ENCODE assay signal across 12 cellular contexts in the genomic region with DNA sequence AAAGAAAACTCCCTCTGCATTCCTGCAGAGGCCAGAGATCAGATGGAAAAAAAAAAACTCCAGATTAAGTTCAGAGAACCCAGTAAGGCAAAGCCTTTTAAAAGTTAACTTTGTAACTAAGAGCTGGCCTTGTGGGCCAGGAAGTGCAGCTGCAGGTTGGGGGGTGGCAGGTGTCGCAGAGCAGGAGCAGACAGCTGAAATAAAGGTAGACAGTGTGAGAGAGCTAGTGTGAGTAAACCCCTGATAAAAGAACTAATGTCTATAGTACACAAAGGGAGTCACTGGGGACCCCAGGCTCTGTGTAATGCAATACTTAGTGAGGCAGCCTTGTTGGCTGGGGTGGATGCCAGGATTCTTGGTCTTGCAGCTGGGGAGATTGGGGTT. TPM values are rescaled to one million over a fixed set of nuclear protein-coding genes. Genes with fewer than 3 reads are reported as not detected.
DNase-seq lines count a peak whose midpoint lies in the region; ATAC-seq, FAIRE-seq and TF ChIP-seq lines count a peak whose summit lies in the region.
"Had no signal": no experiment of that assay in that cellular context is flagged by ENCODE, and none has a peak within 500 bp of the region (broad histone marks: within the 10 kb centered on the region; RNA-seq: fewer than 3 reads in every experiment).

No MANE protein-coding gene starts in this region.

- no peaks in the 10 kb centered on the region for H3K4me1 ChIP-seq in A673 (ENCODE audit: insufficient read depth, low read length, poor library complexity, severe bottlenecking)
- H3K4me1 ChIP-seq in right atrium auricular region: peaks cover 0 to 37% of the 10 kb centered on the region in 2 donors
- no peaks in the 10 kb centered on the region for H3K4me1 ChIP-seq in breast epithelium

- peak overlapping the region in 2 of 3 donors; percentile 83 to 85 for H3K27ac Mint-ChIP-seq in IgD-negative memory B cell
- H3K27ac Mint-ChIP-seq in T-helper 2 cell treated with Interferon-gamma antibody and Interleukin-4, amounts not matched to agents 5 μg/mL and 100 μg/mL, for 36 hours: peak overlapping the region; percentile 97
- H3K27ac Mint-ChIP-seq: memory B cell had no signal

- H3K9me3 ChIP-seq in A673 (ENCODE audit: low read depth, low read length, poor library complexity, severe bottlenecking) (no peaks in the 10 kb centered on the region), right atrium auricular region (peaks cover 0 to 4% of the 10 kb centered on the region in 2 donors), breast epithelium (no peaks in the 10 kb centered on the region)
- H3K9me3 ChIP-seq: esophagus squamous epithelium had no signal

- H3K36me3 ChIP-seq in A673 (ENCODE audit: insufficient read depth, low read length, poor library complexity, severe bottlenecking) (no peaks in the 10 kb centered on the region), right atrium auricular region (no peaks in the 10 kb centered on the region), breast epithelium (no peaks in the 10 kb centered on the region)
- H3K36me3 ChIP-seq: esophagus squamous epithelium had no signal

- peak overlapping the region in 2 of 4 donors; percentile 41 to 47 for H3K4me3 Mint-ChIP-seq in IgD-negative memory B cell
- H3K4me3 Mint-ChIP-seq in T-helper 2 cell treated with Interferon-gamma antibody and Interleukin-4, amounts not matched to agents 5 μg/mL and 100 μg/mL, for 36 hours: peak overlapping the region; percentile 60
- H3K4me3 Mint-ChIP-seq: memory B cell had no signal

- H3K9me3 Mint-ChIP-seq in IgD-negative memory B cell: peaks cover 0 to 9% (median 0%) of the 10 kb centered on the region in 3 donors
- H3K9me3 Mint-ChIP-seq in T-helper 2 cell treated with Interferon-gamma antibody and Interleukin-4, amounts not matched to agents 5 μg/mL and 100 μg/mL, for 36 hours: peaks cover 11% of the 10 kb centered on the region

- no peaks in the 10 kb centered on the region for H3K27me3 ChIP-seq in A673 (replicated peaks; ENCODE audit: insufficient read depth, low read depth, low read length, poor library complexity)
- H3K27me3 ChIP-seq in right atrium auricular region: no peaks in the 10 kb centered on the region
- no peaks in the 10 kb centered on the region for H3K27me3 ChIP-seq in breast epithelium
- H3K27me3 ChIP-seq: esophagus squamous epithelium had no signal

- DNase-seq in A673 (ENCODE audit: low spot score) (peak; percentile 27), right atrium auricular region (ENCODE audit: low spot score) (peak; percentile 65), breast epithelium (ENCODE audit: low spot score in 2 of 2) (no peak), NCI-H1105 (lab: John Stamatoyannopoulos, UW) (no peak), HTR-8/SVneo (ENCODE audit: insufficient read length, low spot score) (no peak)
- no peak for DNase-seq in T-helper 2 cell treated with Interferon-gamma antibody and Interleukin-4, amounts not matched to agents 5 μg/mL and 100 μg/mL, for 36 hours (ENCODE audit: low spot score)
- DNase-seq: esophagus squamous epithelium had no signal

- POLR2A ChIA-PET in A673 (lab: Charles Lee; ENCODE audit: low non-redundant PET): no interaction called here

- TF ChIP-seq POLR2A in breast epithelium (IDR thresholded peaks at IDR 0.05): no peak

- H3K4me3 ChIP-seq in A673 (ENCODE audit: low read depth, low read length, poor library complexity, severe bottlenecking): no peak overlapping the region
- H3K4me3 ChIP-seq in right atrium auricular region: no peak overlapping the region
- H3K4me3 ChIP-seq in breast epithelium: no peak overlapping the region
- H3K4me3 ChIP-seq: esophagus squamous epithelium had no signal

- FAIRE-seq in HTR-8/SVneo (lab: Jason Lieb, UNC): no peak
- FAIRE-seq: TTC549 had no signal

- H3K27ac ChIP-seq in A673 (ENCODE audit: low read depth, low read length, poor library complexity, severe bottlenecking): no peak overlapping the region
- H3K27ac ChIP-seq in right atrium auricular region: peak overlapping the region in 1 of 2 donors; percentile 6
- no peak overlapping the region for H3K27ac ChIP-seq in breast epithelium
- H3K27ac ChIP-seq: C4-2B, esophagus squamous epithelium had no signal

- TF ChIP-seq CTCF in A673 (conservative IDR thresholded peaks at IDR 0.05; ENCODE audit: low read depth, low read length) (no peak), right atrium auricular region (IDR thresholded peaks at IDR 0.05) (no peak), breast epithelium (IDR thresholded peaks at IDR 0.05) (no peak)

- H3K36me3 Mint-ChIP-seq in IgD-negative memory B cell: peaks cover 4% of the 10 kb centered on the region
- H3K36me3 Mint-ChIP-seq in T-helper 2 cell treated with Interferon-gamma antibody and Interleukin-4, amounts not matched to agents 5 μg/mL and 100 μg/mL, for 36 hours (ENCODE audit: low read depth): peaks cover 55% of the 10 kb centered on the region

- no TSS peak for BruUV-seq in A673 (replicated peaks; lab: Mats Ljungman, UMichigan)

- no peaks in the 10 kb centered on the region for H3K27me3 Mint-ChIP-seq in IgD-negative memory B cell
- no peaks in the 10 kb centered on the region for H3K27me3 Mint-ChIP-seq in T-helper 2 cell treated with Interferon-gamma antibody and Interleukin-4, amounts not matched to agents 5 μg/mL and 100 μg/mL, for 36 hours (ENCODE audit: low read depth)
- H3K27me3 Mint-ChIP-seq: memory B cell had no signal

- no peak for ATAC-seq in HG03039 (IDR thresholded peaks at IDR 0.05; ENCODE audit: unreplicated experiment)

- CTCF ChIA-PET in A673 (lab: Charles Lee): no interaction called here

- H3K4me1 Mint-ChIP-seq in IgD-negative memory B cell: peaks cover 20 to 45% (median 32%) of the 10 kb centered on the region in 3 donors
- peaks cover 77% of the 10 kb centered on the region for H3K4me1 Mint-ChIP-seq in T-helper 2 cell treated with Interferon-gamma antibody and Interleukin-4, amounts not matched to agents 5 μg/mL and 100 μg/mL, for 36 hours (ENCODE audit: low read depth)

- intact Hi-C loops in A673 (cut with micrococcal nuclease; ENCODE audit: unreplicated experiment): no loop called here
- intact Hi-C loops in breast epithelium (cut with DNase I; ENCODE audit: low total_unique reads): no loop called here

RNA-seq across cellular contexts. Expression of a gene that starts 42.1 kb away (rescaled TPM):
- 13.3 and 18.9 TPM in 2 replicates for total RNA-seq in A673 (2021)
- 12.6 TPM for polyA plus RNA-seq in IgD-negative memory B cell
- total RNA-seq in right atrium auricular region: 10 to 100 TPM; 10.6 to 11.5 TPM
- 10 to 100 TPM; 17.3 to 19.0 (median 18.9) TPM for total RNA-seq in breast epithelium

Comparison
In these comparisons a context has a peak if more than half of its experiments do, and no peak if none do; other contexts are left out.
1. DNase-seq: peak in A673 (single experiment) and right atrium auricular region (single experiment); none in T-helper 2 cell treated with Interferon-gamma antibody and Interleukin-4, amounts not matched to agents 5 μg/mL and 100 μg/mL, for 36 hours (single experiment), breast epithelium (0 of 2), NCI-H1105 (single experiment) and HTR-8/SVneo (single experiment).